ENCODE assay signal across 2 cellular contexts in the genomic region with DNA sequence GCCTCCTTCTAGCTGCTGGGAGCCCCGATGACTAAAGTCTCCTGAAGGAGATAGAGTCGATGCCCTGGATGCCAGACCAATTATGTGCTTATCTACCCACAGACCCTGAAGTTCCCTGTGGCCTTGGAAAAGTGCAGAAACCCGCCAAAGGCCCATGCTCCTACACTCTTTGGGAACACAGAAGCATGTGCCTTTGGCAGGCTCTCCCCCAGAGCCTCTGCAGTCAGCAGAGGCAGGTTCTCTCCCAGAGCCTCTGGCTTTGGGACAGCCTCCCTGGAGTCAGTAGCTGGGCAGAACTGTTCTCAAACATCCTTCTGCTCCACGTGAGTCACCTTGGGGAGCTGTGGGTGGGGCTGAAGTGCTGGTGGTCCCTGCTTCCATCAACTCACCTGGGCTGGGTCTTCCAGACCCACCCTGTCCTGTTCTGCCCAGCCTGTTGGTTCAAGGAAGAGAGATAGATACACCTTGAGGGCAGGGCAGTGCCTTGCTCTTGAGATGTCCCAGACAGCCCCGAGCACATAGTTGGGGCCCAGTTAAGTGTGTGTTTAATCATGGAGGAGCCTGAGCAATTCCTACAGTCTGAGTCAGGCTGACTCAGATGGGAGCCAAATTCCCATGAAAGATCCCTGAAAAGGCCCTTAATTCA.
TF ChIP-seq lines count a peak whose summit lies in the region.

No MANE protein-coding gene starts in this region.

TF ChIP-seq in HepG2, 621 proteins besides CTCF, POLR2A, EP300 and RAD21:
- TF ChIP-seq ZBTB1 (CRISPR knock-in tag; IDR thresholded peaks at IDR 0.05; ENCODE audit: borderline replicate concordance) (no peak), ZFP90 (CRISPR knock-in tag; IDR thresholded peaks at IDR 0.05; ENCODE audit: borderline replicate concordance) (no peak), CREB1 (IDR thresholded peaks at IDR 0.05) (no peak), CREB1 (CRISPR knock-in tag; IDR thresholded peaks at IDR 0.05) (0 out of 2 replicates have a peak, but pooled peaks have one; percentile 15), REPIN1 (CRISPR knock-in tag; IDR thresholded peaks at IDR 0.05; ENCODE audit: borderline replicate concordance, low read depth) (no peak), ZBTB20 (CRISPR knock-in tag; IDR thresholded peaks at IDR 0.05; ENCODE audit: borderline replicate concordance, low read depth) (no peak), GABPA (IDR thresholded peaks at IDR 0.05; ENCODE audit: low read depth, low read length) (no peak), GABPA (CRISPR knock-in tag; IDR thresholded peaks at IDR 0.05; ENCODE audit: low read depth) (no peak), TCF7 (IDR thresholded peaks at IDR 0.05; ENCODE audit: low read depth) (no peak), PRPF4 (IDR thresholded peaks at IDR 0.05; ENCODE audit: low read depth, low read length, poor library complexity, severe bottlenecking) (no peak)
- TF ChIP-seq, protein P1, sequence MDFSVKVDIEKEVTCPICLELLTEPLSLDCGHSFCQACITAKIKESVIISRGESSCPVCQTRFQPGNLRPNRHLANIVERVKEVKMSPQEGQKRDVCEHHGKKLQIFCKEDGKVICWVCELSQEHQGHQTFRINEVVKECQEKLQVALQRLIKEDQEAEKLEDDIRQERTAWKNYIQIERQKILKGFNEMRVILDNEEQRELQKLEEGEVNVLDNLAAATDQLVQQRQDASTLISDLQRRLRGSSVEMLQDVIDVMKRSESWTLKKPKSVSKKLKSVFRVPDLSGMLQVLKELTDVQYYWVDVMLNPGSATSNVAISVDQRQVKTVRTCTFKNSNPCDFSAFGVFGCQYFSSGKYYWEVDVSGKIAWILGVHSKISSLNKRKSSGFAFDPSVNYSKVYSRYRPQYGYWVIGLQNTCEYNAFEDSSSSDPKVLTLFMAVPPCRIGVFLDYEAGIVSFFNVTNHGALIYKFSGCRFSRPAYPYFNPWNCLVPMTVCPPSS (IDR thresholded peaks at IDR 0.05) = no peak
- TF ChIP-seq, protein P2, sequence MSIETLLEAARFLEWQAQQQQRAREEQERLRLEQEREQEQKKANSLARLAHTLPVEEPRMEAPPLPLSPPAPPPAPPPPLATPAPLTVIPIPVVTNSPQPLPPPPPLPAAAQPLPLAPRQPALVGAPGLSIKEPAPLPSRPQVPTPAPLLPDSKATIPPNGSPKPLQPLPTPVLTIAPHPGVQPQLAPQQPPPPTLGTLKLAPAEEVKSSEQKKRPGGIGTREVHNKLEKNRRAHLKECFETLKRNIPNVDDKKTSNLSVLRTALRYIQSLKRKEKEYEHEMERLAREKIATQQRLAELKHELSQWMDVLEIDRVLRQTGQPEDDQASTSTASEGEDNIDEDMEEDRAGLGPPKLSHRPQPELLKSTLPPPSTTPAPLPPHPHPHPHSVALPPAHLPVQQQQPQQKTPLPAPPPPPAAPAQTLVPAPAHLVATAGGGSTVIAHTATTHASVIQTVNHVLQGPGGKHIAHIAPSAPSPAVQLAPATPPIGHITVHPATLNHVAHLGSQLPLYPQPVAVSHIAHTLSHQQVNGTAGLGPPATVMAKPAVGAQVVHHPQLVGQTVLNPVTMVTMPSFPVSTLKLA (IDR thresholded peaks at IDR 0.05) = 0 out of 2 replicates have a peak, but pooled peaks have one; percentile 6
- TF ChIP-seq, protein P3, sequence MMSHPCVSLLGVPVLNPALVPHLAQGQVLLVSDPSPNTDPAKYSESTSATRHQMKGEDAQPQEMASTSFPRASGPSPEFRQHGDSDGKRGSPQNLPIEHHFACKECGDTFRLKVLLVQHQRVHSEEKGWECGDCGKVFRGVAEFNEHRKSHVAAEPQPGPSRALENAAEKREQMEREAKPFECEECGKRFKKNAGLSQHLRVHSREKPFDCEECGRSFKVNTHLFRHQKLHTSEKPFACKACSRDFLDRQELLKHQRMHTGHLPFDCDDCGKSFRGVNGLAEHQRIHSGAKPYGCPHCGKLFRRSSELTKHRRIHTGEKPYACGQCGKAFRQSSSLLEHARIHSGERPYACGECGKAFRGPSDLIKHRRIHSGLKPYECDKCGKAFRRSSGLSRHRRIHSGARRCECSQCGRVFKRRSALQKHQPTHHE (CRISPR knock-in tag; IDR thresholded peaks at IDR 0.05; ENCODE audit: borderline replicate concordance) = no peak

TF ChIP-seq in K562, 482 proteins besides CTCF, POLR2A, EP300 and RAD21:
- TF ChIP-seq, protein P4, sequence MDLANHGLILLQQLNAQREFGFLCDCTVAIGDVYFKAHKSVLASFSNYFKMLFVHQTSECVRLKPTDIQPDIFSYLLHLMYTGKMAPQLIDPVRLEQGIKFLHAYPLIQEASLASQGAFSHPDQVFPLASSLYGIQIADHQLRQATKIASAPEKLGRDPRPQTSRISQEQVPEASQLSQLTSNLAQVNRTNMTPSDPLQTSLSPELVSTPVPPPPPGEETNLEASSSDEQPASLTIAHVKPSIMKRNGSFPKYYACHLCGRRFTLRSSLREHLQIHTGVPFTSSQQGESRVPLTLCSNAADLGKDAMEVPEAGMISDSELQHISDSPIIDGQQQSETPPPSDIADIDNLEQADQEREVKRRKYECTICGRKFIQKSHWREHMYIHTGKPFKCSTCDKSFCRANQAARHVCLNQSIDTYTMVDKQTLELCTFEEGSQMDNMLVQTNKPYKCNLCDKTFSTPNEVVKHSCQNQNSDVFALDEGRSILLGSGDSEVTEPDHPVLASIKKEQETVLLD (IDR thresholded peaks at IDR 0.05) = no peak
- TF ChIP-seq, protein P5, sequence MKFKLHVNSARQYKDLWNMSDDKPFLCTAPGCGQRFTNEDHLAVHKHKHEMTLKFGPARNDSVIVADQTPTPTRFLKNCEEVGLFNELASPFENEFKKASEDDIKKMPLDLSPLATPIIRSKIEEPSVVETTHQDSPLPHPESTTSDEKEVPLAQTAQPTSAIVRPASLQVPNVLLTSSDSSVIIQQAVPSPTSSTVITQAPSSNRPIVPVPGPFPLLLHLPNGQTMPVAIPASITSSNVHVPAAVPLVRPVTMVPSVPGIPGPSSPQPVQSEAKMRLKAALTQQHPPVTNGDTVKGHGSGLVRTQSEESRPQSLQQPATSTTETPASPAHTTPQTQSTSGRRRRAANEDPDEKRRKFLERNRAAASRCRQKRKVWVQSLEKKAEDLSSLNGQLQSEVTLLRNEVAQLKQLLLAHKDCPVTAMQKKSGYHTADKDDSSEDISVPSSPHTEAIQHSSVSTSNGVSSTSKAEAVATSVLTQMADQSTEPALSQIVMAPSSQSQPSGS (CRISPR knock-in tag; IDR thresholded peaks at IDR 0.05) = no peak
- TF ChIP-seq CBX5 (IDR thresholded peaks at IDR 0.05; ENCODE audit: borderline replicate concordance, low read depth) (no peak), ZNF830 (CRISPR knock-in tag; IDR thresholded peaks at IDR 0.05) (no peak), ZSCAN29 (IDR thresholded peaks at IDR 0.05) (no peak)
- TF ChIP-seq, protein P6, sequence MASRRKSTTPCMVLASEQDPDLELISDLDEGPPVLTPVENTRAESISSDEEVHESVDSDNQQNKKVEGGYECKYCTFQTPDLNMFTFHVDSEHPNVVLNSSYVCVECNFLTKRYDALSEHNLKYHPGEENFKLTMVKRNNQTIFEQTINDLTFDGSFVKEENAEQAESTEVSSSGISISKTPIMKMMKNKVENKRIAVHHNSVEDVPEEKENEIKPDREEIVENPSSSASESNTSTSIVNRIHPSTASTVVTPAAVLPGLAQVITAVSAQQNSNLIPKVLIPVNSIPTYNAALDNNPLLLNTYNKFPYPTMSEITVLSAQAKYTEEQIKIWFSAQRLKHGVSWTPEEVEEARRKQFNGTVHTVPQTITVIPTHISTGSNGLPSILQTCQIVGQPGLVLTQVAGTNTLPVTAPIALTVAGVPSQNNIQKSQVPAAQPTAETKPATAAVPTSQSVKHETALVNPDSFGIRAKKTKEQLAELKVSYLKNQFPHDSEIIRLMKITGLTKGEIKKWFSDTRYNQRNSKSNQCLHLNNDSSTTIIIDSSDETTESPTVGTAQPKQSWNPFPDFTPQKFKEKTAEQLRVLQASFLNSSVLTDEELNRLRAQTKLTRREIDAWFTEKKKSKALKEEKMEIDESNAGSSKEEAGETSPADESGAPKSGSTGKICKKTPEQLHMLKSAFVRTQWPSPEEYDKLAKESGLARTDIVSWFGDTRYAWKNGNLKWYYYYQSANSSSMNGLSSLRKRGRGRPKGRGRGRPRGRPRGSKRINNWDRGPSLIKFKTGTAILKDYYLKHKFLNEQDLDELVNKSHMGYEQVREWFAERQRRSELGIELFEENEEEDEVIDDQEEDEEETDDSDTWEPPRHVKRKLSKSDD (conservative IDR thresholded peaks at IDR 0.05; ENCODE audit: low read length) = no peak
TF ChIP-seq in K562: peak in this region for 0.
